In genomic region chr7:3464900-3465622, GRCh38 we compare ENCODE assay signal across 1 cellular context.
TF ChIP-seq lines count a peak whose summit lies in the region.

No MANE protein-coding gene starts in this region.

TF ChIP-seq in GM23338, 12 proteins besides CTCF, POLR2A, EP300 and RAD21:
- TF ChIP-seq EZH2 (IDR thresholded peaks at IDR 0.05; ENCODE audit: low read depth, unreplicated experiment) = no peak
- no peak for TF ChIP-seq ZNF462 (CRISPR knock-in tag; IDR thresholded peaks at IDR 0.05)
TF ChIP-seq in GM23338: peak in this region for 0.
